20 cellular contexts compared by ENCODE assay signal in genomic region chr16:73323880-73324279, GRCh38.
"Had no signal": no experiment of that assay in that cellular context is flagged by ENCODE, and none has a peak within 500 bp of the region (broad histone marks: within the 10 kb centered on the region; RNA-seq: fewer than 3 reads in every experiment).

No MANE protein-coding gene starts in this region.

- H2AFZ ChIP-seq: hepatocyte had no signal

- H3K4me1 Mint-ChIP-seq: activated naive CD8-positive, alpha-beta T cell treated with anti-CD3 and anti-CD28 coated beads, Interleukin-2, amount 10 ng/mL, durations not matched to agents 7 days and 5 days had no signal

- DNase-seq: activated CD4-positive, alpha-beta T cell treated with anti-CD3 and anti-CD28 coated beads for 48 hours; activated CD4-positive, CD25-positive, alpha-beta regulatory T cell; activated CD8-positive, alpha-beta T cell treated with anti-CD3 and anti-CD28 coated beads for 36 hours; activated naive CD4-positive, alpha-beta T cell treated with Interleukin-2 at 50 U/mL for 16 hours; activated naive CD8-positive, alpha-beta T cell treated with anti-CD3 and anti-CD28 coated beads, Interleukin-2, amount 10 ng/mL, durations not matched to agents 7 days and 5 days; activated T-cell treated with anti-CD3 and anti-CD28 coated beads, Interleukin-2, amount 50 U/mL, for 1 hour; central memory CD4-positive, alpha-beta T cell; foreskin fibroblast; stimulated activated CD4-positive, alpha-beta T cell treated with anti-CD3 and anti-CD28 coated beads, Interleukin-12 subunit alpha, Interleukin-12 subunit beta, amount 100 ng/mL, for 4 hours; stimulated activated CD4-positive, alpha-beta T cell treated with anti-CD3 and anti-CD28 coated beads, Interleukin-1b, Interleukin-23, amount 100 ng/mL, for 48 hours; stimulated activated naive CD4-positive, alpha-beta T cell treated with Interleukin-2 at 50 U/mL for 16 hours; T1000; transverse colon; uterus had no signal

- ATAC-seq: activated CD8-positive, alpha-beta T cell treated with anti-CD3 and anti-CD28 coated beads for 36 hours; body of pancreas had no signal

- H3K4me3 Mint-ChIP-seq: activated CD8-positive, alpha-beta T cell treated with anti-CD3 and anti-CD28 coated beads for 36 hours; activated naive CD8-positive, alpha-beta T cell treated with anti-CD3 and anti-CD28 coated beads, Interleukin-2, amount 10 ng/mL, durations not matched to agents 7 days and 5 days; neural crest cell had no signal

- H3K27ac ChIP-seq: body of pancreas, hepatocyte, transverse colon, uterus had no signal

- H3K4me1 ChIP-seq: body of pancreas, transverse colon, uterus had no signal

- H3K36me3 Mint-ChIP-seq: activated naive CD8-positive, alpha-beta T cell treated with anti-CD3 and anti-CD28 coated beads, Interleukin-2, amount 10 ng/mL, durations not matched to agents 7 days and 5 days had no signal

- H3K79me2 ChIP-seq: hepatocyte had no signal

- H3K9me3 ChIP-seq: body of pancreas, transverse colon, uterus had no signal

- H3K4me3 ChIP-seq: body of pancreas, dorsolateral prefrontal cortex, hepatocyte, transverse colon, uterus had no signal

- H3K27me3 Mint-ChIP-seq: activated naive CD8-positive, alpha-beta T cell treated with anti-CD3 and anti-CD28 coated beads, Interleukin-2, amount 10 ng/mL, durations not matched to agents 7 days and 5 days had no signal

- H3K27ac Mint-ChIP-seq: activated CD8-positive, alpha-beta T cell treated with anti-CD3 and anti-CD28 coated beads for 36 hours; activated naive CD8-positive, alpha-beta T cell treated with anti-CD3 and anti-CD28 coated beads, Interleukin-2, amount 10 ng/mL, durations not matched to agents 7 days and 5 days; activated T-helper 2 cell treated with anti-CD3 and anti-CD28 coated beads, Interferon-gamma antibody, Interleukin-2, Interleukin-4, amounts not matched to agents 10 μg/mL and 5 μg/mL and 100 μg/mL, durations not matched to agents 14 hours and 24 hours and 36 hours had no signal

- H3K27me3 ChIP-seq: body of pancreas, dorsolateral prefrontal cortex, hepatocyte, transverse colon, uterus had no signal

- FAIRE-seq: colon had no signal

- H3K4me2 ChIP-seq: hepatocyte had no signal

- H3K36me3 ChIP-seq: transverse colon, uterus had no signal
